17 cellular contexts compared by ENCODE assay signal in the genomic region with DNA sequence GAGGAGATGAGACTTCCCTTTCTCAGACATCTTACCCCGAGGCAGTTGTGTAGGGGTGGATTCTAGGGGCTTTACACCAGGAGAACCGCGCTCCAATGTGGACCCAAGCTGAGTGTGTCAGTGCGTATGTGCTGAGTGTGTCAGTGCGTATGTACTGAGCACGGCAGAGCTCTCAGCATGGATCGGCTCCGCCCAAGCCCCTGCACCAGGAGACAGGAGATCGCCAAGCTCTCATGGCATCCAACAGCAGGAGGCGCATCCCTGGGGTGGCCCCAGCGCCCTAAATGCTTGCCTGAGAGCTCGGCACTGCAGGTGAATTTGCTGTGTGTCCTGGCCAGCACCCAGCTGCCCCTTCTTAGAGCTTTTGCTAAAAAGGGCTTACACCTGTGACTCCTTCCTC. TPM values are rescaled to one million over a fixed set of nuclear protein-coding genes. Genes with fewer than 3 reads are reported as not detected.
"Had no signal": no experiment of that assay in that cellular context is flagged by ENCODE, and none has a peak within 500 bp of the region (broad histone marks: within the 10 kb centered on the region; RNA-seq: fewer than 3 reads in every experiment).

No MANE protein-coding gene starts in this region.

RNA-seq across cellular contexts. Expression of a gene that starts 12.9 kb away (rescaled TPM):
- total RNA-seq: activated B cell treated with CpG ODN at 0.5 μM for 24 hours; activated CD8-positive, alpha-beta memory T cell treated with anti-CD3 and anti-CD28 coated beads for 36 hours; activated CD8-positive, alpha-beta memory T cell treated with anti-CD3 and anti-CD28 coated beads, Interleukin-2, amount 10 ng/mL, durations not matched to agents 7 days and 5 days; activated CD8-positive, alpha-beta T cell treated with anti-CD3 and anti-CD28 coated beads for 36 hours; activated naive CD4-positive, alpha-beta T cell treated with anti-CD3 and anti-CD28 coated beads, Interleukin-2, amount 50 U/mL, for 72 hours; activated naive CD8-positive, alpha-beta T cell treated with anti-CD3 and anti-CD28 coated beads, Interleukin-2, amount 10 ng/mL, durations not matched to agents 7 days and 5 days; activated T-cell treated with anti-CD3 and anti-CD28 coated beads, Interleukin-2, amount 50 U/mL, for 72 hours; ascending aorta; cardiac muscle cell; cerebellum; dermis blood vessel endothelial cell; endothelial cell of umbilical vein; esophagus squamous epithelium; fibroblast of lung; fibroblast of villous mesenchyme; T-helper 17 cell had no signal
- polyA plus RNA-seq: endothelial cell of umbilical vein, esophagus, fibroblast of lung had no signal

RNA-seq across cellular contexts. Expression of a gene that starts 53.0 kb away (rescaled TPM):
- total RNA-seq: activated B cell treated with CpG ODN at 0.5 μM for 24 hours; activated CD8-positive, alpha-beta memory T cell treated with anti-CD3 and anti-CD28 coated beads for 36 hours; activated CD8-positive, alpha-beta memory T cell treated with anti-CD3 and anti-CD28 coated beads, Interleukin-2, amount 10 ng/mL, durations not matched to agents 7 days and 5 days; activated CD8-positive, alpha-beta T cell treated with anti-CD3 and anti-CD28 coated beads for 36 hours; activated naive CD4-positive, alpha-beta T cell treated with anti-CD3 and anti-CD28 coated beads, Interleukin-2, amount 50 U/mL, for 72 hours; activated naive CD8-positive, alpha-beta T cell treated with anti-CD3 and anti-CD28 coated beads, Interleukin-2, amount 10 ng/mL, durations not matched to agents 7 days and 5 days; activated T-cell treated with anti-CD3 and anti-CD28 coated beads, Interleukin-2, amount 50 U/mL, for 72 hours; endothelial cell of umbilical vein; fibroblast of lung; fibroblast of villous mesenchyme had no signal
- polyA plus RNA-seq: cardiac muscle cell, endothelial cell of umbilical vein, fibroblast of lung had no signal
